In genomic region chr18:74534981-74535649, GRCh38 we compare ENCODE assay signal across 17 cellular contexts. TPM values are rescaled to one million over a fixed set of nuclear protein-coding genes. Genes with fewer than 3 reads are reported as not detected.
A peak's percentile ranks its signal among the peaks of the same experiment; 100 is the strongest.
DNase-seq lines count a peak whose midpoint lies in the region; ATAC-seq and TF ChIP-seq lines count a peak whose summit lies in the region.
"Had no signal": no experiment of that assay in that cellular context is flagged by ENCODE, and none has a peak within 500 bp of the region (broad histone marks: within the 10 kb centered on the region; RNA-seq: fewer than 3 reads in every experiment).

No MANE protein-coding gene starts in this region.

- CTCF ChIA-PET in Calu3 (lab: Charles Lee), result no interaction called here

- no peak for TF ChIP-seq POLR2A in breast epithelium (IDR thresholded peaks at IDR 0.05)

- H3K9me3 Mint-ChIP-seq in Calu3 (ENCODE audit: low read depth, unreplicated experiment), result no peaks in the 10 kb centered on the region
- H3K9me3 Mint-ChIP-seq in chondrocyte (ENCODE audit: low read depth), result peaks cover 13% of the 10 kb centered on the region
- H3K9me3 Mint-ChIP-seq: activated naive CD8-positive, alpha-beta T cell treated with anti-CD3 and anti-CD28 coated beads, Interleukin-2, amount 10 ng/mL, durations not matched to agents 7 days and 5 days had no signal

- DNase-seq in GM12864 (ENCODE audit: low read depth) (peak; percentile 39), caudate nucleus (lab: John Stamatoyannopoulos, UW) (peak in 1 of 61 donors; percentile 52), Calu3 (no peak), breast epithelium (ENCODE audit: low spot score in 2 of 2) (no peak), chondrocyte (ENCODE audit: low spot score) (no peak)
- DNase-seq in activated CD4-positive, alpha-beta T cell treated with anti-CD3 and anti-CD28 coated beads for 48 hours, result no peak
- DNase-seq: activated naive CD8-positive, alpha-beta T cell treated with anti-CD3 and anti-CD28 coated beads, Interleukin-2, amount 10 ng/mL, durations not matched to agents 7 days and 5 days; central memory CD4-positive, alpha-beta T cell; NCI-H1105; NCI-H510A treated with DMSO at 0.1 percent for 48 hours had no signal

- H3K27me3 Mint-ChIP-seq in Calu3 (ENCODE audit: unreplicated experiment) (peaks cover 45% of the 10 kb centered on the region), chondrocyte (ENCODE audit: low read depth) (peaks cover 18% of the 10 kb centered on the region)

- no peaks in the 10 kb centered on the region for H3K36me3 Mint-ChIP-seq in Calu3 (ENCODE audit: insufficient read depth, unreplicated experiment)
- H3K36me3 Mint-ChIP-seq in chondrocyte (ENCODE audit: low read depth), result no peaks in the 10 kb centered on the region
- H3K36me3 Mint-ChIP-seq: activated naive CD8-positive, alpha-beta T cell treated with anti-CD3 and anti-CD28 coated beads, Interleukin-2, amount 10 ng/mL, durations not matched to agents 7 days and 5 days had no signal

- TF ChIP-seq CTCF in GM12864 (IDR thresholded peaks at IDR 0.05; ENCODE audit: low read depth, low read length, missing control alignments) (no peak), Calu3 (IDR thresholded peaks at IDR 0.05; ENCODE audit: unreplicated experiment) (no peak), breast epithelium (IDR thresholded peaks at IDR 0.05) (no peak), chondrocyte (IDR thresholded peaks at IDR 0.05) (no peak)

- H3K27ac ChIP-seq in caudate nucleus (ENCODE audit: low read depth, low read length) (peak overlapping the region; percentile 94), breast epithelium (no peak overlapping the region)
- H3K27ac ChIP-seq: gastroesophageal sphincter, suprapubic skin had no signal

- H3K27ac Mint-ChIP-seq in Calu3 (ENCODE audit: unreplicated experiment), result no peak overlapping the region
- H3K27ac Mint-ChIP-seq in chondrocyte (ENCODE audit: unreplicated experiment), result no peak overlapping the region
- H3K27ac Mint-ChIP-seq: activated naive CD8-positive, alpha-beta T cell treated with anti-CD3 and anti-CD28 coated beads, Interleukin-2, amount 10 ng/mL, durations not matched to agents 7 days and 5 days had no signal

- H3K4me3 Mint-ChIP-seq in Calu3 (ENCODE audit: low read depth, unreplicated experiment) (no peak overlapping the region), chondrocyte (ENCODE audit: unreplicated experiment) (no peak overlapping the region)
- H3K4me3 Mint-ChIP-seq: activated naive CD8-positive, alpha-beta T cell treated with anti-CD3 and anti-CD28 coated beads, Interleukin-2, amount 10 ng/mL, durations not matched to agents 7 days and 5 days had no signal

- H3K27me3 ChIP-seq in breast epithelium, result no peaks in the 10 kb centered on the region
- H3K27me3 ChIP-seq: suprapubic skin had no signal

- no peaks in the 10 kb centered on the region for H3K4me1 Mint-ChIP-seq in Calu3 (ENCODE audit: low read depth, unreplicated experiment)
- H3K4me1 Mint-ChIP-seq in chondrocyte (ENCODE audit: low read depth), result no peaks in the 10 kb centered on the region
- H3K4me1 Mint-ChIP-seq: activated naive CD8-positive, alpha-beta T cell treated with anti-CD3 and anti-CD28 coated beads, Interleukin-2, amount 10 ng/mL, durations not matched to agents 7 days and 5 days had no signal

- H3K36me3 ChIP-seq in breast epithelium, result no peaks in the 10 kb centered on the region
- H3K36me3 ChIP-seq: gastroesophageal sphincter, suprapubic skin had no signal

- no peak overlapping the region for H3K4me3 ChIP-seq in GM12864 (ENCODE audit: low read depth, low read length)
- H3K4me3 ChIP-seq in breast epithelium, result no peak overlapping the region
- H3K4me3 ChIP-seq: gastroesophageal sphincter, suprapubic skin had no signal

- H3K4me1 ChIP-seq in breast epithelium, result no peaks in the 10 kb centered on the region
- H3K4me1 ChIP-seq: gastroesophageal sphincter, suprapubic skin had no signal

- peak; percentile 75 for ATAC-seq in GM19455 (IDR thresholded peaks at IDR 0.05; ENCODE audit: unreplicated experiment)
- ATAC-seq in HG02885 (IDR thresholded peaks at IDR 0.05; ENCODE audit: poor library complexity, unreplicated experiment), result peak; percentile 82
- ATAC-seq: gastroesophageal sphincter had no signal

- intact Hi-C loops in Calu3 (cut with micrococcal nuclease; ENCODE audit: unreplicated experiment) (no loop called here), breast epithelium (cut with DNase I; ENCODE audit: low total_unique reads) (no loop called here)

- no TSS peak for BruUV-seq in Calu3 (replicated peaks; lab: Mats Ljungman, UMichigan)

- no peaks in the 10 kb centered on the region for H3K9me3 ChIP-seq in breast epithelium
- H3K9me3 ChIP-seq: gastroesophageal sphincter, suprapubic skin had no signal

RNA-seq across cellular contexts. Expression of gene CNDP1, which starts 0.8 kb away (rescaled TPM):
- total RNA-seq in Calu3 (2022) (not detected in 2 replicates), breast epithelium (under 1 TPM in 1 of 3 donors, not detected in 2; 0.33 TPM), chondrocyte (0.22 TPM in 1 of 3 replicates, not detected in the others)
- total RNA-seq: activated naive CD8-positive, alpha-beta T cell treated with anti-CD3 and anti-CD28 coated beads, Interleukin-2, amount 10 ng/mL, durations not matched to agents 7 days and 5 days; mononuclear cell; RPMI7951; T-helper 1 cell treated with Interleukin-12 subunit alpha and Interleukin-12 subunit beta and Interleukin-4 antibody, amounts not matched to agents 30 ng/mL and 1 ng/mL, for 36 hours had no signal

RNA-seq across cellular contexts. Expression of gene CNDP2, which starts 39.0 kb away (rescaled TPM):
- total RNA-seq in Calu3 (2022) (279 and 312 TPM in 2 replicates), breast epithelium (100 to 1,000 TPM in 1 of 3 donors, 10 to 100 TPM in 2; 81.0 to 104 (median 95.7) TPM), chondrocyte (57.7 to 64.6 TPM (median 58.6 TPM) in 3 replicates)
